In the genomic region with DNA sequence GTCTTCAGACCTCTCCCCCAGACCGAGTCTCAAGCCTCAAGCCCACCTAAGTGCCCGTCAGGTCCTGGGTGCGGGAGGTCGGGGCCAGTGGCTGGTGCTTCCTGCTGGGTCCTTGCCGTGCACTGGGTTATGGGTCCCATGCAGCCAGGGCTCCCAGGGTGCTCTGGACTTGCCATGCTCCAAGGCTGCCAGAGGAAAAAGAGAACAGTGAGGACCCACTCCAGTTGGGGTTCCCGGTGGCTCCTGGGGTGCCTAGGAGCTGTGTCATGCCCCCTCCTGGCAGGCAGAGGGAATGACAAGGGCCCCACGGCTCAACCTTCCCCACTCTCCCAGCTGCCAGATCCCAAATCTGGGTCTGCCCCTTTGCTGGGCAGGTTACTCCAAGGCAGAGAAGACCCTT, we compare ENCODE assay signal across 12 cellular contexts. TPM values are rescaled to one million over a fixed set of nuclear protein-coding genes. Genes with fewer than 3 reads are reported as not detected.
DNase-seq lines count a peak whose midpoint lies in the region; ATAC-seq, FAIRE-seq and TF ChIP-seq lines count a peak whose summit lies in the region.
"Had no signal": no experiment of that assay in that cellular context is flagged by ENCODE, and none has a peak within 500 bp of the region (broad histone marks: within the 10 kb centered on the region; RNA-seq: fewer than 3 reads in every experiment).

No MANE protein-coding gene starts in this region.

- CTCF ChIA-PET in activated CD8-positive, alpha-beta T cell treated with anti-CD3 and anti-CD28 coated beads for 36 hours (lab: Charles Lee), result interaction anchor here (0.6 to 17.8 kb wide), 11 partner anchors 10 to 323 kb away, joined by 3 to 340 read pairs (median 3); no protein-coding TSS in a partner anchor
- CTCF ChIA-PET in activated CD8-positive, alpha-beta T cell treated with anti-CD3 and anti-CD28 coated beads, Interleukin-2, amount 10 ng/mL, durations not matched to agents 7 days and 5 days (lab: Charles Lee), result interaction anchor here (1.0 to 28.0 kb wide), 8 partner anchors 9 to 129 kb away, joined by 3 to 567 read pairs (median 4); partner anchors contain the start of gene CYLD

- peak; percentile 82 for TF ChIP-seq CTCF in activated CD8-positive, alpha-beta T cell treated with anti-CD3 and anti-CD28 coated beads for 36 hours (IDR thresholded peaks at IDR 0.05)
- TF ChIP-seq CTCF in LNCAP (IDR thresholded peaks at IDR 0.05), result peak; percentile 39; the same call in 1 of the 2 replicates
- TF ChIP-seq CTCF in colonic mucosa (IDR thresholded peaks at IDR 0.05), result peak; percentile 40
- TF ChIP-seq CTCF in osteocyte (IDR thresholded peaks at IDR 0.05), result peak; percentile 16

- no peaks in the 10 kb centered on the region for H3K27me3 ChIP-seq in colonic mucosa
- H3K27me3 ChIP-seq: BLaER1 treated with 17β-estradiol and CSF1 and Interleukin-3, amounts not matched to agents 10 nM and 100 nM had no signal

- no peaks in the 10 kb centered on the region for H3K4me1 ChIP-seq in colonic mucosa
- H3K4me1 ChIP-seq: gastroesophageal sphincter had no signal

- no peak overlapping the region for H3K4me3 ChIP-seq in colonic mucosa
- H3K4me3 ChIP-seq: BLaER1 treated with 17β-estradiol and CSF1 and Interleukin-3, amounts not matched to agents 10 nM and 100 nM; gastroesophageal sphincter had no signal

- H3K36me3 Mint-ChIP-seq in activated CD8-positive, alpha-beta T cell treated with anti-CD3 and anti-CD28 coated beads for 36 hours (ENCODE audit: low read depth), result peaks cover 67% of the 10 kb centered on the region
- H3K36me3 Mint-ChIP-seq in activated CD8-positive, alpha-beta T cell treated with anti-CD3 and anti-CD28 coated beads, Interleukin-2, amount 10 ng/mL, durations not matched to agents 7 days and 5 days (ENCODE audit: low read depth), result peaks cover 76% of the 10 kb centered on the region
- H3K36me3 Mint-ChIP-seq in osteocyte (ENCODE audit: unreplicated experiment), result no peaks in the 10 kb centered on the region

- H3K27me3 Mint-ChIP-seq in activated CD8-positive, alpha-beta T cell treated with anti-CD3 and anti-CD28 coated beads for 36 hours, result no peaks in the 10 kb centered on the region
- H3K27me3 Mint-ChIP-seq in activated CD8-positive, alpha-beta T cell treated with anti-CD3 and anti-CD28 coated beads, Interleukin-2, amount 10 ng/mL, durations not matched to agents 7 days and 5 days (ENCODE audit: low read depth), result no peaks in the 10 kb centered on the region
- H3K27me3 Mint-ChIP-seq in osteocyte (ENCODE audit: unreplicated experiment), result no peaks in the 10 kb centered on the region

- intact Hi-C loops in activated CD8-positive, alpha-beta T cell treated with anti-CD3 and anti-CD28 coated beads for 36 hours (cut with micrococcal nuclease), result no loop called here
- intact Hi-C loops in colonic mucosa (cut with DNase I), result no loop called here

- peaks cover 46% of the 10 kb centered on the region for H3K4me1 Mint-ChIP-seq in activated CD8-positive, alpha-beta T cell treated with anti-CD3 and anti-CD28 coated beads for 36 hours (ENCODE audit: low read depth)
- peaks cover 48% of the 10 kb centered on the region for H3K4me1 Mint-ChIP-seq in activated CD8-positive, alpha-beta T cell treated with anti-CD3 and anti-CD28 coated beads, Interleukin-2, amount 10 ng/mL, durations not matched to agents 7 days and 5 days (ENCODE audit: low read depth)
- H3K4me1 Mint-ChIP-seq in osteocyte (ENCODE audit: unreplicated experiment), result no peaks in the 10 kb centered on the region

- H3K9me3 Mint-ChIP-seq in activated CD8-positive, alpha-beta T cell treated with anti-CD3 and anti-CD28 coated beads for 36 hours, result peaks cover 11% of the 10 kb centered on the region
- H3K9me3 Mint-ChIP-seq in activated CD8-positive, alpha-beta T cell treated with anti-CD3 and anti-CD28 coated beads, Interleukin-2, amount 10 ng/mL, durations not matched to agents 7 days and 5 days (ENCODE audit: insufficient read depth), result peaks cover 16% of the 10 kb centered on the region
- H3K9me3 Mint-ChIP-seq in osteocyte (ENCODE audit: unreplicated experiment), result peaks cover 3% of the 10 kb centered on the region

- H3K27ac ChIP-seq in colonic mucosa, result no peak overlapping the region
- H3K27ac ChIP-seq: gastroesophageal sphincter had no signal

- FAIRE-seq in urothelium cell line (lab: Jason Lieb, UNC), result no peak

- H3K4me3 Mint-ChIP-seq in activated CD8-positive, alpha-beta T cell treated with anti-CD3 and anti-CD28 coated beads for 36 hours, result no peak overlapping the region
- H3K4me3 Mint-ChIP-seq in activated CD8-positive, alpha-beta T cell treated with anti-CD3 and anti-CD28 coated beads, Interleukin-2, amount 10 ng/mL, durations not matched to agents 7 days and 5 days, result no peak overlapping the region
- no peak overlapping the region for H3K4me3 Mint-ChIP-seq in osteocyte (ENCODE audit: unreplicated experiment)

- DNase-seq in activated CD8-positive, alpha-beta T cell treated with anti-CD3 and anti-CD28 coated beads for 36 hours, result no peak
- DNase-seq in activated CD8-positive, alpha-beta T cell treated with anti-CD3 and anti-CD28 coated beads, Interleukin-2, amount 10 ng/mL, durations not matched to agents 7 days and 5 days, result no peak
- DNase-seq in colonic mucosa, result no peak
- DNase-seq in osteocyte (ENCODE audit: extremely low spot score, unreplicated experiment), result no peak
- no peak for DNase-seq in H4 (ENCODE audit: low spot score)
- no peak for DNase-seq in T-helper 9 cell
- DNase-seq in urothelium cell line (ENCODE audit: low spot score), result no peak
- DNase-seq: activated gamma-delta T cell had no signal

- H3K9me3 ChIP-seq in colonic mucosa, result no peaks in the 10 kb centered on the region

- H3K9ac ChIP-seq in colonic mucosa (ENCODE audit: low read depth in 2 of 2, low read length in 2 of 2), result no peak overlapping the region

- POLR2A ChIA-PET in activated CD8-positive, alpha-beta T cell treated with anti-CD3 and anti-CD28 coated beads for 36 hours (lab: Charles Lee), result interaction anchor here (1.1 kb wide), 1 partner anchor 59 kb away, joined by 4 read pairs; no protein-coding TSS in a partner anchor
- POLR2A ChIA-PET in activated CD8-positive, alpha-beta T cell treated with anti-CD3 and anti-CD28 coated beads, Interleukin-2, amount 10 ng/mL, durations not matched to agents 7 days and 5 days (lab: Charles Lee), result interaction anchor here (0.7 to 2.0 kb wide), 3 partner anchors 8 to 67 kb away, joined by 3 to 19 read pairs (median 3); no protein-coding TSS in a partner anchor

- no peak for ATAC-seq in activated CD8-positive, alpha-beta T cell treated with anti-CD3 and anti-CD28 coated beads for 36 hours
- ATAC-seq in activated CD8-positive, alpha-beta T cell treated with anti-CD3 and anti-CD28 coated beads, Interleukin-2, amount 10 ng/mL, durations not matched to agents 7 days and 5 days, result no peak
- ATAC-seq: gastroesophageal sphincter had no signal

- peak overlapping the region; percentile 70 for H3K27ac Mint-ChIP-seq in activated CD8-positive, alpha-beta T cell treated with anti-CD3 and anti-CD28 coated beads for 36 hours
- no peak overlapping the region for H3K27ac Mint-ChIP-seq in activated CD8-positive, alpha-beta T cell treated with anti-CD3 and anti-CD28 coated beads, Interleukin-2, amount 10 ng/mL, durations not matched to agents 7 days and 5 days
- no peak overlapping the region for H3K27ac Mint-ChIP-seq in osteocyte (ENCODE audit: unreplicated experiment)

- H3K36me3 ChIP-seq in colonic mucosa, result no peaks in the 10 kb centered on the region

RNA-seq across cellular contexts. Expression of gene SNX20, which starts 3.8 kb away (rescaled TPM):
- 10 to 100 TPM; 24.6 to 25.0 TPM for total RNA-seq in activated CD8-positive, alpha-beta T cell treated with anti-CD3 and anti-CD28 coated beads for 36 hours
- total RNA-seq in activated CD8-positive, alpha-beta T cell treated with anti-CD3 and anti-CD28 coated beads, Interleukin-2, amount 10 ng/mL, durations not matched to agents 7 days and 5 days, result 10 to 100 TPM; 64.8 to 65.3 TPM
- total RNA-seq in colonic mucosa (1 to 10 TPM in 1 of 2 donors, under 1 TPM in 1; 0.86 to 1.6 TPM), osteocyte (not detected in 2 replicates)
- not detected in 2 replicates for total RNA-seq in H4 (2014; rRNA removed; shearing (Covaris generic))
- total RNA-seq: M059J had no signal

RNA-seq across cellular contexts. Expression of gene NOD2, which starts 16.1 kb away (rescaled TPM):
- 1 to 10 TPM; 1.1 to 1.6 TPM for total RNA-seq in activated CD8-positive, alpha-beta T cell treated with anti-CD3 and anti-CD28 coated beads for 36 hours
- total RNA-seq in activated CD8-positive, alpha-beta T cell treated with anti-CD3 and anti-CD28 coated beads, Interleukin-2, amount 10 ng/mL, durations not matched to agents 7 days and 5 days, result 1 to 10 TPM; 1.6 to 1.7 TPM
- total RNA-seq in colonic mucosa (1 to 10 TPM in 1 of 2 donors, under 1 TPM in 1; 0.79 to 1.2 TPM), osteocyte (not detected in 2 replicates)
- total RNA-seq in H4 (2014; rRNA removed; shearing (Covaris generic)), result not detected in 2 replicates

Comparison
In these comparisons a context has a peak if more than half of its experiments do, and no peak if none do; other contexts are left out.
1. CTCF ChIP-seq: peak in every context shown above with its lines; median percentile 82 in activated CD8-positive, alpha-beta T cell treated with anti-CD3 and anti-CD28 coated beads for 36 hours; 40 in colonic mucosa; 39 in LNCAP; 16 in osteocyte.
2. RNA of gene SNX20, which starts 3.8 kb away (total RNA-seq): 64.8 to 65.3 TPM in activated CD8-positive, alpha-beta T cell treated with anti-CD3 and anti-CD28 coated beads, Interleukin-2, amount 10 ng/mL, durations not matched to agents 7 days and 5 days and 24.6 to 25.0 TPM in activated CD8-positive, alpha-beta T cell treated with anti-CD3 and anti-CD28 coated beads for 36 hours; 0.86 to 1.6 TPM in colonic mucosa, not detected in osteocyte and not detected in H4; every median in the first group is over 4 times any median in the second.